12 cellular contexts compared by ENCODE assay signal in genomic region chr5:155839251-155840037, GRCh38.
A peak's percentile ranks its signal among the peaks of the same experiment; 100 is the strongest.
DNase-seq lines count a peak whose midpoint lies in the region; ATAC-seq lines count a peak whose summit lies in the region.
"Had no signal": no experiment of that assay in that cellular context is flagged by ENCODE, and none has a peak within 500 bp of the region (broad histone marks: within the 10 kb centered on the region; RNA-seq: fewer than 3 reads in every experiment).

No MANE protein-coding gene starts in this region.

- ATAC-seq in GM21367 (IDR thresholded peaks at IDR 0.05; ENCODE audit: unreplicated experiment) (no peak), HG02973 (IDR thresholded peaks at IDR 0.05; ENCODE audit: unreplicated experiment) (no peak), HG03521 (IDR thresholded peaks at IDR 0.05; ENCODE audit: unreplicated experiment) (no peak), GM18858 (IDR thresholded peaks at IDR 0.05; ENCODE audit: unreplicated experiment) (no peak)
- ATAC-seq: activated T-cell treated with anti-CD3 and anti-CD28 coated beads, Interleukin-2, amount 50 U/mL, for 72 hours had no signal

- DNase-seq in COLO668 (lab: John Stamatoyannopoulos, UW; ENCODE audit: unreplicated experiment) (peak; percentile 61), HT-29 (ENCODE audit: low spot score) (peak; percentile 14), NCI-H82 treated with DMSO at 0.1 percent for 48 hours (lab: John Stamatoyannopoulos, UW; ENCODE audit: unreplicated experiment) (peak; percentile 53), islet precursor cell (peak; percentile 60)
- DNase-seq: activated CD4-positive, alpha-beta T cell treated with anti-CD3 and anti-CD28 coated beads for 48 hours; activated T-cell treated with anti-CD3 and anti-CD28 coated beads, Interleukin-2, amount 50 U/mL, for 72 hours; aorta; BE2C had no signal
